Comparison of ENCODE assay signal across 1 cellular context in the genomic region with DNA sequence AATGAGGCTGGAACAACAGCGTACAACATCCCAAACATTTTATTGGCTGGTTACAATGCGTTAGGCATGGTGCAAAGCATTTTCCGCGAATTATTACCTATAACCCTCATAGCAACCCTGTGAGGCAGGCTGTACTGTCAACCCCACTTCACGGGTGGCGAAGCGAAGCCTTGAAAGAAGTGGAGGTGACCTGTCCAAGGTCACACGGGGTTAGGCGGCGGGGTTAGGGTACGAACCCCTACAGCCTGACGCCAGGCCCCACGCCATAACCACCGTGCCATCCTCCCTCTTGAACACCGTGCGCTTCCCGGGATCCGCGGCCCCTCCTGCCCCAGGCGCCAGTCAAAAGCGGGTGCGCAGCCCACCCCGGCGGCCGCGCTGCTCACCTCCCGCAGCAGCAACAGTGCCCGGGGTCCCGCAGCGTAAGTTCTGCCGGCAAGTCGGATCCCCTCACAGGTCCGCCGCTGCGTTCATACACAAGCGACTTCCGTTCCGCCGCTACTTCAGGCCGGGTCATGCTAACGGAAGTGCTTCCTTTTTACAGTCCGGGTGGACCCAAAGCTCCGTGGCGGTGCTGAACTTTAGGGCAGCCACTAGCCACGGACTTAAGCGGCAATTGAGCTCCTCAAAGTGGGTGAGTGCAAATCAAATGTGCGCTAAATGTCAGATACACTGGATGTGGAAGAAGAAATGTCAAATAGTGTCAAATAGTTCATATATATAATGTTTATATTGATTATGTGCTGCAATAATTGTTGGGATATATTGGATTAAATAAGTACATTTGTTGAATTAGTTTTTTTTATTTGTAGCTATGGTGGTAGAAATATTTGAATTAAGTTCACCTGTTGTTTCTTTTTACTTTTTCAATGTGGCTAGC.
TF ChIP-seq lines count a peak whose summit lies in the region.

A gene with protein sequence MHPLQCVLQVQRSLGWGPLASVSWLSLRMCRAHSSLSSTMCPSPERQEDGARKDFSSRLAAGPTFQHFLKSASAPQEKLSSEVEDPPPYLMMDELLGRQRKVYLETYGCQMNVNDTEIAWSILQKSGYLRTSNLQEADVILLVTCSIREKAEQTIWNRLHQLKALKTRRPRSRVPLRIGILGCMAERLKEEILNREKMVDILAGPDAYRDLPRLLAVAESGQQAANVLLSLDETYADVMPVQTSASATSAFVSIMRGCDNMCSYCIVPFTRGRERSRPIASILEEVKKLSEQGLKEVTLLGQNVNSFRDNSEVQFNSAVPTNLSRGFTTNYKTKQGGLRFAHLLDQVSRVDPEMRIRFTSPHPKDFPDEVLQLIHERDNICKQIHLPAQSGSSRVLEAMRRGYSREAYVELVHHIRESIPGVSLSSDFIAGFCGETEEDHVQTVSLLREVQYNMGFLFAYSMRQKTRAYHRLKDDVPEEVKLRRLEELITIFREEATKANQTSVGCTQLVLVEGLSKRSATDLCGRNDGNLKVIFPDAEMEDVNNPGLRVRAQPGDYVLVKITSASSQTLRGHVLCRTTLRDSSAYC (minus strand): TSS at position 478 of the 880 bp plus-strand sequence. CDS start 4,455 bp downstream, outside the sequence.

TF ChIP-seq in HEK293, 187 proteins besides CTCF, POLR2A, EP300 and RAD21 (continued from another document and continues in another):
- TF ChIP-seq, protein P1, sequence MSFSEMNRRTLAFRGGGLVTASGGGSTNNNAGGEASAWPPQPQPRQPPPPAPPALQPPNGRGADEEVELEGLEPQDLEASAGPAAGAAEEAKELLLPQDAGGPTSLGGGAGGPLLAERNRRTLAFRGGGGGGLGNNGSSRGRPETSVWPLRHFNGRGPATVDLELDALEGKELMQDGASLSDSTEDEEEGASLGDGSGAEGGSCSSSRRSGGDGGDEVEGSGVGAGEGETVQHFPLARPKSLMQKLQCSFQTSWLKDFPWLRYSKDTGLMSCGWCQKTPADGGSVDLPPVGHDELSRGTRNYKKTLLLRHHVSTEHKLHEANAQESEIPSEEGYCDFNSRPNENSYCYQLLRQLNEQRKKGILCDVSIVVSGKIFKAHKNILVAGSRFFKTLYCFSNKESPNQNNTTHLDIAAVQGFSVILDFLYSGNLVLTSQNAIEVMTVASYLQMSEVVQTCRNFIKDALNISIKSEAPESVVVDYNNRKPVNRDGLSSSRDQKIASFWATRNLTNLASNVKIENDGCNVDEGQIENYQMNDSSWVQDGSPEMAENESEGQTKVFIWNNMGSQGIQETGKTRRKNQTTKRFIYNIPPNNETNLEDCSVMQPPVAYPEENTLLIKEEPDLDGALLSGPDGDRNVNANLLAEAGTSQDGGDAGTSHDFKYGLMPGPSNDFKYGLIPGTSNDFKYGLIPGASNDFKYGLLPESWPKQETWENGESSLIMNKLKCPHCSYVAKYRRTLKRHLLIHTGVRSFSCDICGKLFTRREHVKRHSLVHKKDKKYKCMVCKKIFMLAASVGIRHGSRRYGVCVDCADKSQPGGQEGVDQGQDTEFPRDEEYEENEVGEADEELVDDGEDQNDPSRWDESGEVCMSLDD (tag by site-specific recombination; IDR thresholded peaks at IDR 0.05): peak; percentile 59; the same call in 1 of the 2 replicates
- TF ChIP-seq ZNF19 (tag by site-specific recombination; IDR thresholded peaks at IDR 0.05; ENCODE audit: low read depth) (no peak), ZNF112 (tag by site-specific recombination; IDR thresholded peaks at IDR 0.05) (no peak), ZNF248 (tag by site-specific recombination; IDR thresholded peaks at IDR 0.05) (no peak), ZFHX2 (tag by site-specific recombination; conservative IDR thresholded peaks at IDR 0.05) (no peak), GLI2 (tag by site-specific recombination; IDR thresholded peaks at IDR 0.05; ENCODE audit: borderline replicate concordance, low read depth) (0 out of 2 replicates have a peak, but pooled peaks have one; percentile 3), ZNF140 (tag by site-specific recombination; IDR thresholded peaks at IDR 0.05) (no peak), ZNF549 (tag by site-specific recombination; IDR thresholded peaks at IDR 0.05) (no peak), ZNF670 (tag by site-specific recombination; IDR thresholded peaks at IDR 0.05; ENCODE audit: low read depth) (no peak), ZNF37A (tag by site-specific recombination; IDR thresholded peaks at IDR 0.05) (no peak), BCL11B (tag by site-specific recombination; IDR thresholded peaks at IDR 0.05; ENCODE audit: low read depth) (no peak), ZNF138 (tag by site-specific recombination; IDR thresholded peaks at IDR 0.05; ENCODE audit: borderline replicate concordance) (no peak), ZNF433 (tag by site-specific recombination; IDR thresholded peaks at IDR 0.05; ENCODE audit: low read depth) (no peak), ZNF843 (tag by site-specific recombination; IDR thresholded peaks at IDR 0.05) (peak; percentile 70; the same call in 1 of the 2 replicates), ZNF768 (tag by site-specific recombination; IDR thresholded peaks at IDR 0.05) (no peak; the same call in 1 of the 2 replicates), ZNF24 (tag by site-specific recombination; IDR thresholded peaks at IDR 0.05) (peak; percentile 94), ZNF792 (tag by site-specific recombination; IDR thresholded peaks at IDR 0.05) (no peak), ZNF416 (tag by site-specific recombination; IDR thresholded peaks at IDR 0.05) (no peak)
- TF ChIP-seq, protein P2, sequence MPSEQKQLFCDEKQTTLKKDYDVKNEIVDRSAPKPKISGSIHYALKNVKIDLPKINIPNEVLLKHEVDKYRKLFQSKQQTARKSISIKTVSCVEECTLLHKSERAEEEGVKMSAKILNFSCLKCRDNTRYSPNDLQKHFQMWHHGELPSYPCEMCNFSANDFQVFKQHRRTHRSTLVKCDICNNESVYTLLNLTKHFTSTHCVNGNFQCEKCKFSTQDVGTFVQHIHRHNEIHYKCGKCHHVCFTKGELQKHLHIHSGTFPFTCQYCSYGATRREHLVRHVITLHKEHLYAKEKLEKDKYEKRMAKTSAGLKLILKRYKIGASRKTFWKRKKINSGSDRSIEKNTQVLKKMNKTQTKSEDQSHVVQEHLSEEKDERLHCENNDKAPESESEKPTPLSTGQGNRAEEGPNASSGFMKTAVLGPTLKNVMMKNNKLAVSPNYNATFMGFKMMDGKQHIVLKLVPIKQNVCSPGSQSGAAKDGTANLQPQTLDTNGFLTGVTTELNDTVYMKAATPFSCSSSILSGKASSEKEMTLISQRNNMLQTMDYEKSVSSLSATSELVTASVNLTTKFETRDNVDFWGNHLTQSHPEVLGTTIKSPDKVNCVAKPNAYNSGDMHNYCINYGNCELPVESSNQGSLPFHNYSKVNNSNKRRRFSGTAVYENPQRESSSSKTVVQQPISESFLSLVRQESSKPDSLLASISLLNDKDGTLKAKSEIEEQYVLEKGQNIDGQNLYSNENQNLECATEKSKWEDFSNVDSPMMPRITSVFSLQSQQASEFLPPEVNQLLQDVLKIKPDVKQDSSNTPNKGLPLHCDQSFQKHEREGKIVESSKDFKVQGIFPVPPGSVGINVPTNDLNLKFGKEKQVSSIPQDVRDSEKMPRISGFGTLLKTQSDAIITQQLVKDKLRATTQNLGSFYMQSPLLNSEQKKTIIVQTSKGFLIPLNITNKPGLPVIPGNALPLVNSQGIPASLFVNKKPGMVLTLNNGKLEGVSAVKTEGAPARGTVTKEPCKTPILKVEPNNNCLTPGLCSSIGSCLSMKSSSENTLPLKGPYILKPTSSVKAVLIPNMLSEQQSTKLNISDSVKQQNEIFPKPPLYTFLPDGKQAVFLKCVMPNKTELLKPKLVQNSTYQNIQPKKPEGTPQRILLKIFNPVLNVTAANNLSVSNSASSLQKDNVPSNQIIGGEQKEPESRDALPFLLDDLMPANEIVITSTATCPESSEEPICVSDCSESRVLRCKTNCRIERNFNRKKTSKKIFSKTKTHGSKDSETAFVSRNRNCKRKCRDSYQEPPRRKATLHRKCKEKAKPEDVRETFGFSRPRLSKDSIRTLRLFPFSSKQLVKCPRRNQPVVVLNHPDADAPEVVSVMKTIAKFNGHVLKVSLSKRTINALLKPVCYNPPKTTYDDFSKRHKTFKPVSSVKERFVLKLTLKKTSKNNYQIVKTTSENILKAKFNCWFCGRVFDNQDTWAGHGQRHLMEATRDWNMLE (tag by site-specific recombination; conservative IDR thresholded peaks at IDR 0.05; ENCODE audit: low read depth): peak; percentile 70
- TF ChIP-seq, protein P3, sequence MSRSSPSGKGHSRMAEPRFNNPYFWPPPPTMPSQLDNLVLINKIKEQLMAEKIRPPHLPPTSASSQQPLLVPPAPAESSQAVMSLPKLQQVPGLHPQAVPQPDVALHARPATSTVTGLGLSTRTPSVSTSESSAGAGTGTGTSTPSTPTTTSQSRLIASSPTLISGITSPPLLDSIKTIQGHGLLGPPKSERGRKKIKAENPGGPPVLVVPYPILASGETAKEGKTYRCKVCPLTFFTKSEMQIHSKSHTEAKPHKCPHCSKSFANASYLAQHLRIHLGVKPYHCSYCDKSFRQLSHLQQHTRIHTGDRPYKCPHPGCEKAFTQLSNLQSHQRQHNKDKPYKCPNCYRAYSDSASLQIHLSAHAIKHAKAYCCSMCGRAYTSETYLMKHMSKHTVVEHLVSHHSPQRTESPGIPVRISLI (tag by site-specific recombination; IDR thresholded peaks at IDR 0.05): no peak
- TF ChIP-seq, protein P4, sequence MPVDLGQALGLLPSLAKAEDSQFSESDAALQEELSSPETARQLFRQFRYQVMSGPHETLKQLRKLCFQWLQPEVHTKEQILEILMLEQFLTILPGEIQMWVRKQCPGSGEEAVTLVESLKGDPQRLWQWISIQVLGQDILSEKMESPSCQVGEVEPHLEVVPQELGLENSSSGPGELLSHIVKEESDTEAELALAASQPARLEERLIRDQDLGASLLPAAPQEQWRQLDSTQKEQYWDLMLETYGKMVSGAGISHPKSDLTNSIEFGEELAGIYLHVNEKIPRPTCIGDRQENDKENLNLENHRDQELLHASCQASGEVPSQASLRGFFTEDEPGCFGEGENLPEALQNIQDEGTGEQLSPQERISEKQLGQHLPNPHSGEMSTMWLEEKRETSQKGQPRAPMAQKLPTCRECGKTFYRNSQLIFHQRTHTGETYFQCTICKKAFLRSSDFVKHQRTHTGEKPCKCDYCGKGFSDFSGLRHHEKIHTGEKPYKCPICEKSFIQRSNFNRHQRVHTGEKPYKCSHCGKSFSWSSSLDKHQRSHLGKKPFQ (tag by site-specific recombination; IDR thresholded peaks at IDR 0.05): peak; percentile 77
- TF ChIP-seq, protein P5, sequence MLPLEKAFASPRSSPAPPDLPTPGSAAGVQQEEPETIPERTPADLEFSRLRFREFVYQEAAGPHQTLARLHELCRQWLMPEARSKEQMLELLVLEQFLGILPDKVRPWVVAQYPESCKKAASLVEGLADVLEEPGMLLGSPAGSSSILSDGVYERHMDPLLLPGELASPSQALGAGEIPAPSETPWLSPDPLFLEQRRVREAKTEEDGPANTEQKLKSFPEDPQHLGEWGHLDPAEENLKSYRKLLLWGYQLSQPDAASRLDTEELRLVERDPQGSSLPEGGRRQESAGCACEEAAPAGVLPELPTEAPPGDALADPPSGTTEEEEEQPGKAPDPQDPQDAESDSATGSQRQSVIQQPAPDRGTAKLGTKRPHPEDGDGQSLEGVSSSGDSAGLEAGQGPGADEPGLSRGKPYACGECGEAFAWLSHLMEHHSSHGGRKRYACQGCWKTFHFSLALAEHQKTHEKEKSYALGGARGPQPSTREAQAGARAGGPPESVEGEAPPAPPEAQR (tag by site-specific recombination; IDR thresholded peaks at IDR 0.05): peak; percentile 93
- TF ChIP-seq, protein P6, sequence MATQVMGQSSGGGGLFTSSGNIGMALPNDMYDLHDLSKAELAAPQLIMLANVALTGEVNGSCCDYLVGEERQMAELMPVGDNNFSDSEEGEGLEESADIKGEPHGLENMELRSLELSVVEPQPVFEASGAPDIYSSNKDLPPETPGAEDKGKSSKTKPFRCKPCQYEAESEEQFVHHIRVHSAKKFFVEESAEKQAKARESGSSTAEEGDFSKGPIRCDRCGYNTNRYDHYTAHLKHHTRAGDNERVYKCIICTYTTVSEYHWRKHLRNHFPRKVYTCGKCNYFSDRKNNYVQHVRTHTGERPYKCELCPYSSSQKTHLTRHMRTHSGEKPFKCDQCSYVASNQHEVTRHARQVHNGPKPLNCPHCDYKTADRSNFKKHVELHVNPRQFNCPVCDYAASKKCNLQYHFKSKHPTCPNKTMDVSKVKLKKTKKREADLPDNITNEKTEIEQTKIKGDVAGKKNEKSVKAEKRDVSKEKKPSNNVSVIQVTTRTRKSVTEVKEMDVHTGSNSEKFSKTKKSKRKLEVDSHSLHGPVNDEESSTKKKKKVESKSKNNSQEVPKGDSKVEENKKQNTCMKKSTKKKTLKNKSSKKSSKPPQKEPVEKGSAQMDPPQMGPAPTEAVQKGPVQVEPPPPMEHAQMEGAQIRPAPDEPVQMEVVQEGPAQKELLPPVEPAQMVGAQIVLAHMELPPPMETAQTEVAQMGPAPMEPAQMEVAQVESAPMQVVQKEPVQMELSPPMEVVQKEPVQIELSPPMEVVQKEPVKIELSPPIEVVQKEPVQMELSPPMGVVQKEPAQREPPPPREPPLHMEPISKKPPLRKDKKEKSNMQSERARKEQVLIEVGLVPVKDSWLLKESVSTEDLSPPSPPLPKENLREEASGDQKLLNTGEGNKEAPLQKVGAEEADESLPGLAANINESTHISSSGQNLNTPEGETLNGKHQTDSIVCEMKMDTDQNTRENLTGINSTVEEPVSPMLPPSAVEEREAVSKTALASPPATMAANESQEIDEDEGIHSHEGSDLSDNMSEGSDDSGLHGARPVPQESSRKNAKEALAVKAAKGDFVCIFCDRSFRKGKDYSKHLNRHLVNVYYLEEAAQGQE (tag by site-specific recombination; IDR thresholded peaks at IDR 0.05): peak; percentile 96
- TF ChIP-seq, protein P7, sequence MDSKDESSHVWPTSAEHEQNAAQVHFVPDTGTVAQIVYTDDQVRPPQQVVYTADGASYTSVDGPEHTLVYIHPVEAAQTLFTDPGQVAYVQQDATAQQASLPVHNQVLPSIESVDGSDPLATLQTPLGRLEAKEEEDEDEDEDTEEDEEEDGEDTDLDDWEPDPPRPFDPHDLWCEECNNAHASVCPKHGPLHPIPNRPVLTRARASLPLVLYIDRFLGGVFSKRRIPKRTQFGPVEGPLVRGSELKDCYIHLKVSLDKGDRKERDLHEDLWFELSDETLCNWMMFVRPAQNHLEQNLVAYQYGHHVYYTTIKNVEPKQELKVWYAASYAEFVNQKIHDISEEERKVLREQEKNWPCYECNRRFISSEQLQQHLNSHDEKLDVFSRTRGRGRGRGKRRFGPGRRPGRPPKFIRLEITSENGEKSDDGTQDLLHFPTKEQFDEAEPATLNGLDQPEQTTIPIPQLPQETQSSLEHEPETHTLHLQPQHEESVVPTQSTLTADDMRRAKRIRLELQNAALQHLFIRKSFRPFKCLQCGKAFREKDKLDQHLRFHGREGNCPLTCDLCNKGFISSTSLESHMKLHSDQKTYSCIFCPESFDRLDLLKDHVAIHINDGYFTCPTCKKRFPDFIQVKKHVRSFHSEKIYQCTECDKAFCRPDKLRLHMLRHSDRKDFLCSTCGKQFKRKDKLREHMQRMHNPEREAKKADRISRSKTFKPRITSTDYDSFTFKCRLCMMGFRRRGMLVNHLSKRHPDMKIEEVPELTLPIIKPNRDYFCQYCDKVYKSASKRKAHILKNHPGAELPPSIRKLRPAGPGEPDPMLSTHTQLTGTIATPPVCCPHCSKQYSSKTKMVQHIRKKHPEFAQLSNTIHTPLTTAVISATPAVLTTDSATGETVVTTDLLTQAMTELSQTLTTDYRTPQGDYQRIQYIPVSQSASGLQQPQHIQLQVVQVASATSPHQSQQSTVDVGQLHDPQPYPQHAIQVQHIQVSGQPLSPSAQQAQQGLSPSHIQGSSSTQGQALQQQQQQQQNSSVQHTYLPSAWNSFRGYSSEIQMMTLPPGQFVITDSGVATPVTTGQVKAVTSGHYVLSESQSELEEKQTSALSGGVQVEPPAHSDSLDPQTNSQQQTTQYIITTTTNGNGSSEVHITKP (tag by site-specific recombination; IDR thresholded peaks at IDR 0.05): peak; percentile 77
